17 cellular contexts compared by ENCODE assay signal in genomic region chr14:94771191-94771905, GRCh38. TPM values are rescaled to one million over a fixed set of nuclear protein-coding genes. Genes with fewer than 3 reads are reported as not detected.
A peak's percentile ranks its signal among the peaks of the same experiment; 100 is the strongest.
DNase-seq lines count a peak whose midpoint lies in the region; ATAC-seq, FAIRE-seq and TF ChIP-seq lines count a peak whose summit lies in the region.
"Had no signal": no experiment of that assay in that cellular context is flagged by ENCODE, and none has a peak within 500 bp of the region (broad histone marks: within the 10 kb centered on the region; RNA-seq: fewer than 3 reads in every experiment).

No MANE protein-coding gene starts in this region.

- no peak for FAIRE-seq in pancreas (lab: Jason Lieb, UNC)

- no peak for TF ChIP-seq POLR2A in GM18505 (IDR thresholded peaks at IDR 0.05; ENCODE audit: borderline replicate concordance, extremely low read depth, insufficient read depth, insufficient read length)

- WGBS in pancreas, 2 donors: 43 to 54% methylated on average over 54 of the region's 54 CpGs

- H3K9ac ChIP-seq in HUES48 (ENCODE audit: low read depth, low read length): no peak overlapping the region

- H3K9me3 Mint-ChIP-seq in endothelial cell (ENCODE audit: unreplicated experiment): no peaks in the 10 kb centered on the region

- no peaks in the 10 kb centered on the region for H3K9me3 ChIP-seq in HUES48 (ENCODE audit: control insufficient read depth, insufficient read depth, low read length)
- no peaks in the 10 kb centered on the region for H3K9me3 ChIP-seq in pancreas
- H3K9me3 ChIP-seq: esophagus muscularis mucosa had no signal

- H3K4me3 ChIP-seq in ACC112 (ENCODE audit: low read depth, low read length) (peak overlapping the region; percentile 83), HUES48 (ENCODE audit: low read depth, low read length) (peak overlapping the region; percentile 56), pancreas (no peak overlapping the region)

- TF ChIP-seq CTCF in endothelial cell (IDR thresholded peaks at IDR 0.05; ENCODE audit: unreplicated experiment): no peak
- TF ChIP-seq CTCF in pancreas (IDR thresholded peaks at IDR 0.05): no peak

- H3K36me3 ChIP-seq in ACC112 (ENCODE audit: insufficient read depth, low read length) (no peaks in the 10 kb centered on the region), HUES48 (ENCODE audit: control insufficient read depth, insufficient read depth, low read length) (no peaks in the 10 kb centered on the region), pancreas (no peaks in the 10 kb centered on the region)
- H3K36me3 ChIP-seq: brain microvascular endothelial cell, esophagus muscularis mucosa had no signal

- H3K4me1 ChIP-seq in ACC112 (ENCODE audit: control insufficient read depth, insufficient read depth, low read length, unreplicated experiment) (peaks cover 17% of the 10 kb centered on the region), HUES48 (ENCODE audit: control insufficient read depth, insufficient read depth, low read length) (peaks cover 70% of the 10 kb centered on the region), pancreas (peaks cover 0 to 7% (median 5%) of the 10 kb centered on the region in 3 donors)

- H3K27ac ChIP-seq in ACC112 (ENCODE audit: low read depth, low read length) (no peak overlapping the region), HUES48 (ENCODE audit: low read depth, low read length) (no peak overlapping the region), pancreas (no peak overlapping the region)
- H3K27ac ChIP-seq: brain microvascular endothelial cell, esophagus muscularis mucosa had no signal

- H3K36me3 Mint-ChIP-seq in endothelial cell (ENCODE audit: low read depth, unreplicated experiment): no peaks in the 10 kb centered on the region

- H3K4me1 Mint-ChIP-seq in endothelial cell (ENCODE audit: unreplicated experiment): peaks cover 33% of the 10 kb centered on the region

- H3K79me2 ChIP-seq in ACC112 (ENCODE audit: control insufficient read depth, insufficient read depth, low read length, unreplicated experiment): no peaks in the 10 kb centered on the region

- H3K27me3 ChIP-seq in ACC112 (ENCODE audit: insufficient read depth, low read length) (peaks cover 42% of the 10 kb centered on the region), HUES48 (ENCODE audit: control insufficient read depth, insufficient read depth, low read length) (peaks cover 97% of the 10 kb centered on the region), pancreas (peaks cover 0 to 43% (median 17%) of the 10 kb centered on the region in 4 donors)

- DNase-seq in endothelial cell (ENCODE audit: low spot score) (peak; percentile 38), mesenteric fat pad (ENCODE audit: low spot score) (peak; percentile 87), GF-D8 (lab: John Stamatoyannopoulos, UW) (no peak), pancreas (no peak)
- DNase-seq: activated naive CD4-positive, alpha-beta T cell; brain microvascular endothelial cell; dermis blood vessel endothelial cell; NCI-H1694; stimulated activated CD4-positive, alpha-beta T cell treated with anti-CD3 and anti-CD28 coated beads, Interleukin-2, amount 100 ng/mL, for 24 hours had no signal

- no peak for ATAC-seq in GM18505 (IDR thresholded peaks at IDR 0.05; ENCODE audit: unreplicated experiment)
- no peak for ATAC-seq in GM18517 (IDR thresholded peaks at IDR 0.05; ENCODE audit: unreplicated experiment)
- ATAC-seq in pancreas: no peak

- H2AFZ ChIP-seq in ACC112 (ENCODE audit: low read length, unreplicated experiment): peak overlapping the region; percentile 95

- no peak overlapping the region for H3K4me3 Mint-ChIP-seq in endothelial cell (ENCODE audit: unreplicated experiment)

- no peak overlapping the region for H3K27ac Mint-ChIP-seq in endothelial cell (ENCODE audit: unreplicated experiment)

- H3K27me3 Mint-ChIP-seq in endothelial cell (ENCODE audit: unreplicated experiment): peaks cover 36% of the 10 kb centered on the region

- intact Hi-C loops in pancreas (cut with DNase I): no loop called here

RNA-seq across cellular contexts. Expression of gene GSC, which starts 1.4 kb away (rescaled TPM):
- total RNA-seq in endothelial cell (ENCODE audit: unreplicated experiment) (not detected), mesenteric fat pad (1.7 TPM), pancreas (under 1 TPM; 0.35 to 0.84 (median 0.54) TPM)
- 1 to 10 TPM in 1 of 2 donors, under 1 TPM in 1; 0.38 to 1.7 TPM for polyA plus RNA-seq in pancreas
- total RNA-seq: dermis blood vessel endothelial cell, glomerular endothelial cell, MCF 10A, mucosa of gallbladder had no signal

Comparison
In these comparisons a context has a peak if more than half of its experiments do, and no peak if none do; other contexts are left out.
1. H3K4me3 ChIP-seq: peak in ACC112 (single experiment) and HUES48 (single experiment); none in pancreas (0 of 4).
2. DNase-seq: peak in endothelial cell (single experiment) and mesenteric fat pad (single experiment); none in GF-D8 (single experiment) and pancreas (0 of 6).